ENCODE assay signal across 18 cellular contexts in the genomic region with DNA sequence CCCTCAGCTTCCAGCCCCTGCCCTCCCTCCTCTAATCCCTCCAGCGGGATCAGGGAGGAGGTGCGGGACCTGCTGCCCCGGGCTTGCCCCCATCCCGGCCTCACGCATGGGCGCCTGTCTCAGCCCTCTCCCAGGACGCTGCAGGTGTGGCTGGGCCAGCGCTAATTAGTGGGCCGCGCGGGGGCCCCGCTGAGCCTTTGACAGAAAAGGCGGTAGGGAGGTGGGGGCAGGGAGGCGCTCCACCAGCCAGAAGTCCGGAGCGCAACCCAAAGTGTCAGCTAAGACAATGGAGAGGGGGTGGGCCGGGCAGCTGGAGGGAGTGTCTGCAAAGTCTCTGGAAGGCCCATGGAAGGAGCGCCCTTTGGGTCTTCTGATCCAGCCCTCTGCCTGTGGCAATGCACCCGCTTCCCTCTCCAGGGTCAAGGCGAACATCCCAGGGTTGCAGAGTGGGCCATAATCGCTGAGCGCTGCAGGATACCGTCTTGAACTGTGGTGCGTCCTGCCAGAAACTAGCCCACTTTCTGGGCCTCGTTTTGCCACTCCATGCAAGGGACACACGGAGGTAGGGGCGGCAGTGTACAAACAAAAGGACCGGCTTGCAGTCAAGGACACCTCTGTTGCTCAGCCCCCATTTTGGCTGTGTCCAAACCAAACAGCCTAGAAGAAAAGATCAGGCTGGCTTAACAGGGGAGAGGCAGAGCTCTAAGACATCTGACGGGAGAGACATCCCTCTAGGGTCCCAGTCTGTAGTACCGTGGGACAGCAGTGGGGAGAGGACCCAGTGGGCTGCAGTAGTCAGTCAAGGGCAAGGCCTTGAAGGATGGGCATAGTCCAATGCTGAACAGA. TPM values are rescaled to one million over a fixed set of nuclear protein-coding genes. Genes with fewer than 3 reads are reported as not detected.
DNase-seq lines count a peak whose midpoint lies in the region; ATAC-seq and TF ChIP-seq lines count a peak whose summit lies in the region.
"Had no signal": no experiment of that assay in that cellular context is flagged by ENCODE, and none has a peak within 500 bp of the region (broad histone marks: within the 10 kb centered on the region; RNA-seq: fewer than 3 reads in every experiment).

No MANE protein-coding gene starts in this region.

- H3K9me3 ChIP-seq in ES-I3 (ENCODE audit: control insufficient read depth, insufficient read depth, low read length) (no peaks in the 10 kb centered on the region), neural progenitor cell (ENCODE audit: low read depth) (no peaks in the 10 kb centered on the region), thyroid gland (no peaks in the 10 kb centered on the region), PC-9 (ENCODE audit: insufficient read depth, low read depth) (no peaks in the 10 kb centered on the region)

- H2AFZ ChIP-seq in neural progenitor cell (replicated peaks): no peak overlapping the region
- no peak overlapping the region for H2AFZ ChIP-seq in PC-9

- H3K4me1 Mint-ChIP-seq in neural progenitor cell: peaks cover 48% of the 10 kb centered on the region

- H3K79me2 ChIP-seq in neural progenitor cell (ENCODE audit: low read depth) (no peaks in the 10 kb centered on the region), PC-9 (ENCODE audit: low read depth) (no peaks in the 10 kb centered on the region)

- no peaks in the 10 kb centered on the region for H3K9me3 Mint-ChIP-seq in neural progenitor cell
- H3K9me3 Mint-ChIP-seq: IgD-negative memory B cell, mesothelial cell of epicardium had no signal

- BruUV-seq in PC-9 (replicated peaks; lab: Mats Ljungman, UMichigan): no TSS peak

- no peak overlapping the region for H3K4me3 Mint-ChIP-seq in neural progenitor cell
- H3K4me3 Mint-ChIP-seq: mesothelial cell of epicardium had no signal

- peak; percentile 74 for DNase-seq in NCI-H146 (lab: John Stamatoyannopoulos, UW)
- peak; percentile 86 for DNase-seq in neural progenitor cell (ENCODE audit: low spot score)
- no peak for DNase-seq in thyroid gland
- no peak for DNase-seq in PC-9
- DNase-seq: activated CD4-positive, alpha-beta T cell treated with anti-CD3 and anti-CD28 coated beads, Interleukin-2, amount 50 U/mL, for 1 hour; activated T-cell treated with anti-CD3 and anti-CD28 coated beads, Interleukin-2, amount 50 U/mL, for 48 hours; MV-4-11; RPMI8226; stimulated activated CD4-positive, alpha-beta T cell treated with anti-CD3 and anti-CD28 coated beads, Interleukin-2, amount 100 ng/mL, for 48 hours; SW 1271 had no signal

- H3K27me3 ChIP-seq in neural progenitor cell (peaks cover 42% of the 10 kb centered on the region), thyroid gland (no peaks in the 10 kb centered on the region), PC-9 (ENCODE audit: insufficient read depth, low read depth) (no peaks in the 10 kb centered on the region)

- H3K4me3 ChIP-seq in iPS-11a (ENCODE audit: low read depth, low read length) (peak overlapping the region; percentile 13), neural progenitor cell (peak overlapping the region; percentile 30), thyroid gland (replicated peaks in 1 of 3) (no peak overlapping the region), PC-9 (no peak overlapping the region)
- H3K4me3 ChIP-seq: dorsolateral prefrontal cortex had no signal

- TF ChIP-seq POLR2A in thyroid gland (IDR thresholded peaks at IDR 0.05): no peak

- peaks cover 36% of the 10 kb centered on the region for H3K4me1 ChIP-seq in ES-I3 (ENCODE audit: insufficient read depth, low read length)
- peaks cover 77% of the 10 kb centered on the region for H3K4me1 ChIP-seq in neural progenitor cell
- no peaks in the 10 kb centered on the region for H3K4me1 ChIP-seq in thyroid gland
- H3K4me1 ChIP-seq in PC-9 (replicated peaks; ENCODE audit: insufficient read depth): peaks cover 29% of the 10 kb centered on the region

- no peak for ATAC-seq in HG03378 (IDR thresholded peaks at IDR 0.05; ENCODE audit: unreplicated experiment)
- ATAC-seq in HG03439 (IDR thresholded peaks at IDR 0.05; ENCODE audit: unreplicated experiment): no peak

- H3K27me3 Mint-ChIP-seq in neural progenitor cell (ENCODE audit: insufficient read depth, low read depth): peaks cover 20% of the 10 kb centered on the region

- H3K27ac Mint-ChIP-seq in neural progenitor cell: no peak overlapping the region
- H3K27ac Mint-ChIP-seq: IgD-negative memory B cell, mesothelial cell of epicardium had no signal

- no peak for TF ChIP-seq CTCF in neural progenitor cell (IDR thresholded peaks at IDR 0.05)
- TF ChIP-seq CTCF in thyroid gland (IDR thresholded peaks at IDR 0.05): no peak
- no peak for TF ChIP-seq CTCF in PC-9 (conservative IDR thresholded peaks at IDR 0.05)

- H3F3A ChIP-seq in neural progenitor cell (ENCODE audit: low read depth) (peaks cover 24% of the 10 kb centered on the region), PC-9 (ENCODE audit: insufficient read depth, low read depth) (peaks cover 6% of the 10 kb centered on the region; the same call in 1 of the 2 replicates)

- peak overlapping the region; percentile 5; the same call in 1 of the 2 replicates for H3K9ac ChIP-seq in ES-I3 (ENCODE audit: low read depth, low read length)
- no peak overlapping the region for H3K9ac ChIP-seq in neural progenitor cell

- CTCF ChIA-PET in PC-9 (lab: Charles Lee): no interaction called here

- H4K20me1 ChIP-seq in neural progenitor cell (ENCODE audit: low read depth) (peaks cover 11% of the 10 kb centered on the region), PC-9 (ENCODE audit: insufficient read depth) (no peaks in the 10 kb centered on the region)

- intact Hi-C loops in thyroid gland (cut with DNase I): no loop called here
- intact Hi-C loops in PC-9 (cut with micrococcal nuclease; ENCODE audit: unreplicated experiment): no loop called here

- POLR2A ChIA-PET in PC-9 (lab: Charles Lee; ENCODE audit: unreplicated experiment): no interaction called here

- 36 to 50% methylated on average over 13 to 16 of the region's 30 CpGs for WGBS in thyroid gland, 2 donors

- H3K36me3 ChIP-seq in ES-I3 (ENCODE audit: insufficient read depth, low read length): 0 out of 2 replicates have a peak, but pooled peaks cover 3% of the 10 kb centered on the region
- H3K36me3 ChIP-seq in neural progenitor cell: no peaks in the 10 kb centered on the region
- H3K36me3 ChIP-seq in thyroid gland: no peaks in the 10 kb centered on the region
- no peaks in the 10 kb centered on the region for H3K36me3 ChIP-seq in PC-9 (ENCODE audit: low read depth)

- H3K36me3 Mint-ChIP-seq in neural progenitor cell: peaks cover 1% of the 10 kb centered on the region
- H3K36me3 Mint-ChIP-seq: mesothelial cell of epicardium had no signal

- H3K27ac ChIP-seq in neural progenitor cell: no peak overlapping the region
- H3K27ac ChIP-seq in thyroid gland: no peak overlapping the region
- H3K27ac ChIP-seq in PC-9: no peak overlapping the region
- H3K27ac ChIP-seq: dorsolateral prefrontal cortex had no signal

- H3K4me2 ChIP-seq in neural progenitor cell (peak overlapping the region; percentile 67), PC-9 (no peak overlapping the region)

- H3K9me2 ChIP-seq in PC-9 (ENCODE audit: insufficient read depth): no peaks in the 10 kb centered on the region

RNA-seq across cellular contexts. Expression of a gene that starts 3.5 kb away (rescaled TPM):
- total RNA-seq in neural progenitor cell (ENCODE audit: low replicate concordance) (0.99 and 1.1 TPM in 2 replicates), thyroid gland (not detected), PC-9 (2021) (7.8 and 13.9 TPM in 2 replicates)
- total RNA-seq: bronchial epithelial cell, mesothelial cell of epicardium had no signal

RNA-seq across cellular contexts. Expression of a gene that starts 38.8 kb away (rescaled TPM):
- 0.62 and 2.1 TPM in 2 replicates for total RNA-seq in neural progenitor cell (ENCODE audit: low replicate concordance)
- under 1 TPM in 1 of 4 donors, not detected in 3; 0.22 TPM for total RNA-seq in thyroid gland
- 0.58 TPM in 1 of 2 replicates, not detected in the other for total RNA-seq in PC-9 (2021)
- total RNA-seq: bronchial epithelial cell had no signal

RNA-seq across cellular contexts. Expression of a gene that starts 39.2 kb away (rescaled TPM):
- 0.06 TPM in 1 of 2 replicates, not detected in the other for total RNA-seq in neural progenitor cell (ENCODE audit: low replicate concordance)
- 1 to 10 TPM; 1.5 to 4.3 (median 2.7) TPM for total RNA-seq in thyroid gland
- total RNA-seq in PC-9 (2021): not detected in 2 replicates
- total RNA-seq: bronchial epithelial cell had no signal

RNA-seq across cellular contexts. Expression of a gene that starts 55.4 kb away (rescaled TPM):
- total RNA-seq in neural progenitor cell (ENCODE audit: low replicate concordance) (9.4 and 27.7 TPM in 2 replicates), thyroid gland (10 to 100 TPM; 37.9 to 67.7 (median 51.4) TPM), PC-9 (2021) (30.3 and 47.6 TPM in 2 replicates)

Comparison
In these comparisons a context has a peak if more than half of its experiments do, and no peak if none do; other contexts are left out.
1. DNase-seq: peak in NCI-H146 (single experiment) and neural progenitor cell (single experiment); none in thyroid gland (0 of 2) and PC-9 (0 of 2).
2. H3K4me3 ChIP-seq: peak in iPS-11a (single experiment) and neural progenitor cell (single experiment); none in thyroid gland (0 of 3) and PC-9 (single experiment).